In the genomic region with DNA sequence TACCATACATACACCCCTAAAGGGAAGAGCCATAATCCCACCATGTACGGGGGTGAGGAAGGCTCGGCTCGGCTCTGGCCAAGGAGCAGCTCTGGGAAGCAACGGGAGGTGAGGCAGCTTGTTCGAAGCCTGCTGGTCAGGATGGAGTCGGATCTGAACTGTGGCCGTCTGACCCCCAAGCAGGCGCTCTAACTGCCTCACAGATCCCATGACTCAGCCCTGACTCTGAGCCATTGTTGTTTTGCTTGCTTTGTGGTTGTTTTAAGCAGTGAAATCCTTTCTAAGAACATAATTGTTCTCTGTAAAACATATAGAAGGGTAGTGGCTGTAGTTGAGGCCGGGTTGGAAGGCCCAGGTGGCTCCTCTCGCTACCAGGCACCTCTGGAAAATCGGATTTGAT, we compare ENCODE assay signal across 14 cellular contexts. TPM values are rescaled to one million over a fixed set of nuclear protein-coding genes. Genes with fewer than 3 reads are reported as not detected.
A peak's percentile ranks its signal among the peaks of the same experiment; 100 is the strongest.
DNase-seq lines count a peak whose midpoint lies in the region; ATAC-seq and TF ChIP-seq lines count a peak whose summit lies in the region.
"Had no signal": no experiment of that assay in that cellular context is flagged by ENCODE, and none has a peak within 500 bp of the region (broad histone marks: within the 10 kb centered on the region; RNA-seq: fewer than 3 reads in every experiment).

No MANE protein-coding gene starts in this region.

- H3K4me3 ChIP-seq in HCT116 (replicated peaks in 1 of 2; ENCODE audit: low read depth in 1 of 2, low read length in 2 of 2) (no peak overlapping the region), adipocyte (ENCODE audit: low read length) (no peak overlapping the region), fibroblast of villous mesenchyme (ENCODE audit: low read depth, low read length) (no peak overlapping the region), heart right ventricle (no peak overlapping the region)

- peak overlapping the region; percentile 58 for H3K4me2 ChIP-seq in HCT116 (ENCODE audit: low read length)

- H3K9me3 ChIP-seq in HCT116 (ENCODE audit: control insufficient read depth in 1 of 2, insufficient read depth in 1 of 2, low read depth in 1 of 2, low read length in 2 of 2) (no peaks in the 10 kb centered on the region), adipocyte (ENCODE audit: control insufficient read depth, low read length) (no peaks in the 10 kb centered on the region), heart right ventricle (no peaks in the 10 kb centered on the region)

- H3K36me3 ChIP-seq in HCT116 (ENCODE audit: control insufficient read depth in 1 of 2, insufficient read depth in 2 of 2, low read length in 2 of 2) = peaks cover 12 to 30% of the 10 kb centered on the region in 2 experiments; a peak in 2 of 4 replicates
- peaks cover 5% of the 10 kb centered on the region for H3K36me3 ChIP-seq in adipocyte (ENCODE audit: control insufficient read depth, insufficient read depth, low read length, severe bottlenecking)
- no peaks in the 10 kb centered on the region for H3K36me3 ChIP-seq in heart right ventricle

- no TSS peak for BruUV-seq in HCT116 (replicated peaks; lab: Mats Ljungman, UMichigan)

- H3K4me3 Mint-ChIP-seq in stimulated activated naive B cell treated with anti-CD40 and anti-IgM and Interleukin-4, amounts not matched to agents 10 μg/mL and 1 μg/mL and 100 μg/mL, for 72 hours = no peak overlapping the region
- H3K4me3 Mint-ChIP-seq: immature natural killer cell, natural killer cell, T-helper 17 cell had no signal

- ATAC-seq in HCT116 (peak; percentile 46), GM18519 (IDR thresholded peaks at IDR 0.05; ENCODE audit: low FRiP score, unreplicated experiment) (no peak), heart right ventricle (no peak)
- no peak for ATAC-seq in stimulated activated naive B cell treated with anti-CD40 and anti-IgM and Interleukin-4, amounts not matched to agents 10 μg/mL and 1 μg/mL and 100 μg/mL, for 72 hours (replicated peaks)
- ATAC-seq: natural killer cell, T-helper 17 cell had no signal

- H3K27me3 ChIP-seq in HCT116 (ENCODE audit: insufficient read depth, low read length) (no peaks in the 10 kb centered on the region), adipocyte (replicated peaks; ENCODE audit: control insufficient read depth, insufficient read depth, low read length) (no peaks in the 10 kb centered on the region), heart right ventricle (no peaks in the 10 kb centered on the region)

- TF ChIP-seq POLR2A in HCT116 (IDR thresholded peaks at IDR 0.05; ENCODE audit: borderline replicate concordance, extremely low read depth, insufficient read depth, insufficient read length) = no peak

- TF ChIP-seq CTCF in HCT116 (IDR thresholded peaks at IDR 0.05 in 2 of 3, conservative IDR thresholded peaks at IDR 0.05 in 1 of 3; ENCODE audit: borderline replicate concordance in 1 of 3, insufficient read depth in 1 of 3, low read depth in 2 of 3, low read length in 2 of 3) (no peak), fibroblast of villous mesenchyme (IDR thresholded peaks at IDR 0.05; ENCODE audit: insufficient read depth, low read depth, low read length) (no peak), heart right ventricle (IDR thresholded peaks at IDR 0.05) (no peak)

- peak overlapping the region; percentile 47 for H3K9ac ChIP-seq in HCT116 (ENCODE audit: low read length)
- H3K9ac ChIP-seq in adipocyte (ENCODE audit: low read length) = no peak overlapping the region

- DNase-seq in HCT116 (ENCODE audit: low read depth, low spot score) = no peak
- DNase-seq in adipocyte (ENCODE audit: low read depth) = peak; percentile 51
- DNase-seq in fibroblast of villous mesenchyme (ENCODE audit: low read depth) = peak; percentile 67
- no peak for DNase-seq in stimulated activated naive B cell treated with anti-CD40 and anti-IgM and Interleukin-4, amounts not matched to agents 10 μg/mL and 1 μg/mL and 100 μg/mL, for 72 hours
- no peak for DNase-seq in NCI-H2227 treated with DMSO at 0.1 percent for 48 hours (lab: John Stamatoyannopoulos, UW)
- DNase-seq in heart right ventricle = no peak
- DNase-seq: DMS153; immature natural killer cell; natural killer cell; NCI-H1417 treated with DMSO at 0.1 percent for 48 hours; stimulated activated naive CD4-positive, alpha-beta T cell treated with Interleukin-2 at 50 U/mL for 16 hours; T-helper 17 cell had no signal

- no peaks in the 10 kb centered on the region for H3K36me3 Mint-ChIP-seq in stimulated activated naive B cell treated with anti-CD40 and anti-IgM and Interleukin-4, amounts not matched to agents 10 μg/mL and 1 μg/mL and 100 μg/mL, for 72 hours
- H3K36me3 Mint-ChIP-seq: immature natural killer cell, natural killer cell had no signal

- 83 to 89% methylated on average over 11 of the region's 11 CpGs for WGBS in heart right ventricle, 2 donors

- peak overlapping the region; percentile 7; the same call in 1 of the 2 replicates for H3K27ac ChIP-seq in HCT116 (ENCODE audit: low read depth, low read length)
- H3K27ac ChIP-seq in heart right ventricle = no peak overlapping the region

- H3K9me3 Mint-ChIP-seq in stimulated activated naive B cell treated with anti-CD40 and anti-IgM and Interleukin-4, amounts not matched to agents 10 μg/mL and 1 μg/mL and 100 μg/mL, for 72 hours = no peaks in the 10 kb centered on the region
- H3K9me3 Mint-ChIP-seq: immature natural killer cell, natural killer cell had no signal

- intact Hi-C loops in HCT116 (cut with micrococcal nuclease) = no loop called here
- intact Hi-C loops in heart right ventricle (cut with DNase I) = no loop called here

- H2AFZ ChIP-seq in HCT116 (ENCODE audit: low read depth, low read length, poor library complexity, severe bottlenecking) = no peak overlapping the region

- H3K4me1 ChIP-seq in HCT116 (ENCODE audit: control insufficient read depth in 1 of 2, insufficient read depth in 2 of 2, low read length in 2 of 2) (peaks cover 17 to 46% of the 10 kb centered on the region in 2 experiments), adipocyte (ENCODE audit: control insufficient read depth, insufficient read depth, low read length) (peaks cover 8% of the 10 kb centered on the region), heart right ventricle (peaks cover 0 to 18% (median 0%) of the 10 kb centered on the region in 9 donors)

- no peaks in the 10 kb centered on the region for H4K20me1 ChIP-seq in HCT116 (ENCODE audit: insufficient read depth)

- no peak for TF ChIP-seq RAD21 in HCT116 (IDR thresholded peaks at IDR 0.05; ENCODE audit: low read depth)

- peaks cover 5 to 12% of the 10 kb centered on the region in 2 donors for H3K27me3 Mint-ChIP-seq in stimulated activated naive B cell treated with anti-CD40 and anti-IgM and Interleukin-4, amounts not matched to agents 10 μg/mL and 1 μg/mL and 100 μg/mL, for 72 hours

- peaks cover 41% of the 10 kb centered on the region for H3K79me2 ChIP-seq in HCT116 (ENCODE audit: insufficient read depth, low read length)

- H3K4me1 Mint-ChIP-seq in stimulated activated naive B cell treated with anti-CD40 and anti-IgM and Interleukin-4, amounts not matched to agents 10 μg/mL and 1 μg/mL and 100 μg/mL, for 72 hours = peaks cover 5 to 6% of the 10 kb centered on the region in 2 donors
- H3K4me1 Mint-ChIP-seq: immature natural killer cell, natural killer cell had no signal

- H3K27ac Mint-ChIP-seq in stimulated activated naive B cell treated with anti-CD40 and anti-IgM and Interleukin-4, amounts not matched to agents 10 μg/mL and 1 μg/mL and 100 μg/mL, for 72 hours = peak overlapping the region; percentile 42
- H3K27ac Mint-ChIP-seq: immature natural killer cell, natural killer cell, T-helper 17 cell had no signal

- H3K9me2 ChIP-seq in HCT116 (ENCODE audit: insufficient read depth) = no peaks in the 10 kb centered on the region

- POLR2A ChIA-PET in HCT116 (lab: Charles Lee) = no interaction called here

- CTCF ChIA-PET in HCT116 (lab: Charles Lee) = no interaction called here

- RAD21 ChIA-PET in HCT116 (lab: Charles Lee; ENCODE audit: low non-redundant PET in 1 of 2, low total read pairs in 2 of 2, uncharacterized antibody in 2 of 2, unreplicated experiment in 2 of 2) = no interaction called here

TF ChIP-seq in HCT116, 20 proteins besides CTCF, POLR2A, EP300 and RAD21:
- TF ChIP-seq, protein P1, sequence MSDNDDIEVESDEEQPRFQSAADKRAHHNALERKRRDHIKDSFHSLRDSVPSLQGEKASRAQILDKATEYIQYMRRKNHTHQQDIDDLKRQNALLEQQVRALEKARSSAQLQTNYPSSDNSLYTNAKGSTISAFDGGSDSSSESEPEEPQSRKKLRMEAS (IDR thresholded peaks at IDR 0.05) = no peak
- TF ChIP-seq FOSL1 (IDR thresholded peaks at IDR 0.05; ENCODE audit: low read depth) = peak; percentile 36; the same call in 1 of the 2 replicates

RNA-seq across cellular contexts. Expression of a gene that starts 10.9 kb away (rescaled TPM):
- total RNA-seq in HCT116 (2021; ENCODE audit: unreplicated experiment) (18.9 TPM), fibroblast of villous mesenchyme (2.6 and 4.3 TPM in 2 replicates), heart right ventricle (1 to 10 TPM in 9 of 10 donors, under 1 TPM in 1; 0.92 to 2.9 (median 2.1) TPM)
- 14.6 and 15.1 TPM in 2 replicates for polyA plus RNA-seq in HCT116 (2012)
- 1 to 10 TPM in 1 of 2 donors, under 1 TPM in 1; 0.23 to 1.8 TPM for polyA plus RNA-seq in heart right ventricle
- total RNA-seq: T-helper 17 cell had no signal

RNA-seq across cellular contexts. Expression of a gene that starts 41.6 kb away (rescaled TPM):
- not detected for total RNA-seq in HCT116 (2021; ENCODE audit: unreplicated experiment)
- polyA plus RNA-seq in HCT116 (2012) = not detected in 2 replicates
- 0.32 TPM in 1 of 2 replicates, not detected in the other for total RNA-seq in fibroblast of villous mesenchyme
- not detected for total RNA-seq in heart right ventricle
- polyA plus RNA-seq in heart right ventricle = not detected
- total RNA-seq: activated CD8-positive, alpha-beta memory T cell treated with anti-CD3 and anti-CD28 coated beads for 36 hours; natural killer cell; T-helper 17 cell had no signal
- polyA plus RNA-seq: immature natural killer cell had no signal

Comparison
In these comparisons a context has a peak if more than half of its experiments do, and no peak if none do; other contexts are left out.
1. DNase-seq: peak in adipocyte (single experiment) and fibroblast of villous mesenchyme (single experiment); none in HCT116 (single experiment), stimulated activated naive B cell treated with anti-CD40 and anti-IgM and Interleukin-4, amounts not matched to agents 10 μg/mL and 1 μg/mL and 100 μg/mL, for 72 hours (single experiment), NCI-H2227 treated with DMSO at 0.1 percent for 48 hours (single experiment) and heart right ventricle (0 of 2).